Comparison of ENCODE assay signal across 11 cellular contexts in the genomic region with DNA sequence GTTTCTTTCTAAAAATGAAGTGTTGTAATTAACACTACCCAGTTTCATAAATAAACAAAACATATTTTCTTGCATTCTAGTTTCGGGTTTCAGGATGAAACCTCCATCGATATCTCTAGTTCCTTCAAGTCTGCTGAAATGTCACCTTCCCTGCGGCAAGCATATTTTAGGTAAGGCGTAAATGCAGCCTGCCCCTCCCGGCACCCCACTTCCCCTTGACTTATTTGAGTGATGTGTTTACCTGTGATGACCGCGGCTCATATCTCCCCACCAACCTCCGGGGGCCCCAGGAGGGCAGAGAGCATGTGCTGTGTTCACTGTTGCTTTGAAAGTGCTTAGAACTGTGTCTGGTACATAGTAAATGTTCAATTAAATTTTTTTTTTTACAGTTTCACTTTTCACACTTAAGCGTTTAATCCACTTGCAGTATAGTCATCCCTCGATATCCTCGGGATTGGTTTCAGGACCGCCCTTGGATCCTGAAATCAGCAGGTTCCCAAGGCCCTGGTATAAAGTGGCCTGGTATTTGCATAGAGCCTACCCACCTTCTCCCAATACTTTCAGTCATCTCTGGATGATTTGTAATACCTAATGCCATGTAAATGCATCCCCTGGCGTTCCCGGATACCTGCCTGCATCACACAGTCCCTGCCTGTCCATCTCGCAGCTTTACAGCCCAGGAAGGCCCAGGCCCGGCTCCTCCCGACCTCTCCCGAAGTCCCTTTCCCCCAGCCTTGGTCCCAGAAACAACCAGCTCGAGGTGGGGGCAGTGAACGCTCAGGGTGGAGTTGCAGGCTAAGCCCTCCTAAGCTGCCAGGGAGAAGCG. TPM values are rescaled to one million over a fixed set of nuclear protein-coding genes. Genes with fewer than 3 reads are reported as not detected.
DNase-seq lines count a peak whose midpoint lies in the region; ATAC-seq and TF ChIP-seq lines count a peak whose summit lies in the region.
"Had no signal": no experiment of that assay in that cellular context is flagged by ENCODE, and none has a peak within 500 bp of the region (broad histone marks: within the 10 kb centered on the region; RNA-seq: fewer than 3 reads in every experiment).

No MANE protein-coding gene starts in this region.

- TF ChIP-seq CTCF in GM10266 (IDR thresholded peaks at IDR 0.05; ENCODE audit: control insufficient read depth, insufficient read depth, low read depth, missing control alignments) (no peak), omental fat pad (IDR thresholded peaks at IDR 0.05) (no peak), left ventricle myocardium inferior (IDR thresholded peaks at IDR 0.05; ENCODE audit: borderline replicate concordance) (no peak), foreskin keratinocyte (conservative IDR thresholded peaks at IDR 0.05) (no peak)

- no peaks in the 10 kb centered on the region for H3K9me3 Mint-ChIP-seq in activated CD8-positive, alpha-beta T cell treated with anti-CD3 and anti-CD28 coated beads, Interleukin-2, amount 10 ng/mL, durations not matched to agents 7 days and 5 days (ENCODE audit: insufficient read depth)

- no peaks in the 10 kb centered on the region for H3K4me1 ChIP-seq in left ventricle myocardium inferior
- no peaks in the 10 kb centered on the region for H3K4me1 ChIP-seq in foreskin keratinocyte

- H3K4me3 Mint-ChIP-seq in activated CD8-positive, alpha-beta T cell treated with anti-CD3 and anti-CD28 coated beads, Interleukin-2, amount 10 ng/mL, durations not matched to agents 7 days and 5 days = no peak overlapping the region

- POLR2A ChIA-PET in activated CD8-positive, alpha-beta T cell treated with anti-CD3 and anti-CD28 coated beads, Interleukin-2, amount 10 ng/mL, durations not matched to agents 7 days and 5 days (lab: Charles Lee) = interaction anchor here (1.1 to 1.8 kb wide), 2 partner anchors 10 to 13 kb away, joined by 4 to 5 read pairs; no protein-coding TSS in a partner anchor

- H3K36me3 Mint-ChIP-seq in activated CD8-positive, alpha-beta T cell treated with anti-CD3 and anti-CD28 coated beads, Interleukin-2, amount 10 ng/mL, durations not matched to agents 7 days and 5 days (ENCODE audit: low read depth) = peaks cover 1% of the 10 kb centered on the region

- H3K27me3 Mint-ChIP-seq in activated CD8-positive, alpha-beta T cell treated with anti-CD3 and anti-CD28 coated beads, Interleukin-2, amount 10 ng/mL, durations not matched to agents 7 days and 5 days (ENCODE audit: low read depth) = no peaks in the 10 kb centered on the region

- H3K27me3 ChIP-seq in left ventricle myocardium inferior (ENCODE audit: low read depth) (peaks cover 98% of the 10 kb centered on the region), foreskin keratinocyte (peaks cover 31% of the 10 kb centered on the region)

- intact Hi-C loops in left ventricle myocardium inferior (cut with micrococcal nuclease) = no loop called here

- peak; percentile 80 for DNase-seq in GM10266 (ENCODE audit: extremely low spot score)
- DNase-seq in activated CD8-positive, alpha-beta T cell treated with anti-CD3 and anti-CD28 coated beads, Interleukin-2, amount 10 ng/mL, durations not matched to agents 7 days and 5 days = peak; percentile 59
- no peak for DNase-seq in omental fat pad (ENCODE audit: low spot score)
- DNase-seq in left ventricle myocardium inferior = no peak
- no peak for DNase-seq in HUDEP-2 (lab: John Stamatoyannopoulos, UW; ENCODE audit: unreplicated experiment in 76 of 76)
- DNase-seq in foreskin keratinocyte = no peak
- DNase-seq: activated CD4-positive, alpha-beta T cell treated with anti-CD3 and anti-CD28 coated beads, Interleukin-2, amount 50 U/mL, for 48 hours; DMS153; NCI-H774 had no signal

- peaks cover 61% of the 10 kb centered on the region for H3K4me1 Mint-ChIP-seq in activated CD8-positive, alpha-beta T cell treated with anti-CD3 and anti-CD28 coated beads, Interleukin-2, amount 10 ng/mL, durations not matched to agents 7 days and 5 days (ENCODE audit: low read depth)

- no peaks in the 10 kb centered on the region for H3K36me3 ChIP-seq in left ventricle myocardium inferior

- no peak overlapping the region for H3K27ac ChIP-seq in left ventricle myocardium inferior (replicated peaks)
- no peak overlapping the region for H3K27ac ChIP-seq in foreskin keratinocyte

- CTCF ChIA-PET in activated CD8-positive, alpha-beta T cell treated with anti-CD3 and anti-CD28 coated beads, Interleukin-2, amount 10 ng/mL, durations not matched to agents 7 days and 5 days (lab: Charles Lee) = no interaction called here

- peak; percentile 70 for ATAC-seq in GM19372 (IDR thresholded peaks at IDR 0.05; ENCODE audit: low read depth, unreplicated experiment)
- peak; percentile 45 for ATAC-seq in HG03039 (IDR thresholded peaks at IDR 0.05; ENCODE audit: unreplicated experiment)
- no peak for ATAC-seq in activated CD8-positive, alpha-beta T cell treated with anti-CD3 and anti-CD28 coated beads, Interleukin-2, amount 10 ng/mL, durations not matched to agents 7 days and 5 days
- ATAC-seq in omental fat pad (ENCODE audit: low FRiP score) = no peak
- ATAC-seq in foreskin keratinocyte = no peak

- H3K27ac Mint-ChIP-seq in activated CD8-positive, alpha-beta T cell treated with anti-CD3 and anti-CD28 coated beads, Interleukin-2, amount 10 ng/mL, durations not matched to agents 7 days and 5 days = peak overlapping the region; percentile 44

- H3K9me3 ChIP-seq in left ventricle myocardium inferior (replicated peaks) = no peaks in the 10 kb centered on the region

- H3K4me3 ChIP-seq in left ventricle myocardium inferior = no peak overlapping the region

RNA-seq across cellular contexts. Expression of gene FBRSL1, which starts 40.2 kb away (rescaled TPM):
- total RNA-seq in activated CD8-positive, alpha-beta T cell treated with anti-CD3 and anti-CD28 coated beads, Interleukin-2, amount 10 ng/mL, durations not matched to agents 7 days and 5 days = 10 to 100 TPM; 51.2 to 58.5 TPM
- total RNA-seq in omental fat pad (10 to 100 TPM in 2 of 4 donors, 1 to 10 TPM in 2; 5.9 to 16.0 (median 9.4) TPM), left ventricle myocardium inferior (66.0 TPM), foreskin keratinocyte (20.0 and 21.6 TPM in 2 replicates)
- 23.7 and 30.7 TPM in 2 replicates for polyA plus RNA-seq in foreskin keratinocyte

Comparison
In these comparisons a context has a peak if more than half of its experiments do, and no peak if none do; other contexts are left out.
1. DNase-seq: peak in GM10266 (single experiment) and activated CD8-positive, alpha-beta T cell treated with anti-CD3 and anti-CD28 coated beads, Interleukin-2, amount 10 ng/mL, durations not matched to agents 7 days and 5 days (single experiment); none in omental fat pad (single experiment), left ventricle myocardium inferior (single experiment), HUDEP-2 (0 of 76) and foreskin keratinocyte (0 of 2).
2. ATAC-seq: peak in GM19372 (single experiment) and HG03039 (single experiment); none in activated CD8-positive, alpha-beta T cell treated with anti-CD3 and anti-CD28 coated beads, Interleukin-2, amount 10 ng/mL, durations not matched to agents 7 days and 5 days (single experiment), omental fat pad (single experiment) and foreskin keratinocyte (single experiment).